ENCODE assay signal across 8 cellular contexts in the genomic region with DNA sequence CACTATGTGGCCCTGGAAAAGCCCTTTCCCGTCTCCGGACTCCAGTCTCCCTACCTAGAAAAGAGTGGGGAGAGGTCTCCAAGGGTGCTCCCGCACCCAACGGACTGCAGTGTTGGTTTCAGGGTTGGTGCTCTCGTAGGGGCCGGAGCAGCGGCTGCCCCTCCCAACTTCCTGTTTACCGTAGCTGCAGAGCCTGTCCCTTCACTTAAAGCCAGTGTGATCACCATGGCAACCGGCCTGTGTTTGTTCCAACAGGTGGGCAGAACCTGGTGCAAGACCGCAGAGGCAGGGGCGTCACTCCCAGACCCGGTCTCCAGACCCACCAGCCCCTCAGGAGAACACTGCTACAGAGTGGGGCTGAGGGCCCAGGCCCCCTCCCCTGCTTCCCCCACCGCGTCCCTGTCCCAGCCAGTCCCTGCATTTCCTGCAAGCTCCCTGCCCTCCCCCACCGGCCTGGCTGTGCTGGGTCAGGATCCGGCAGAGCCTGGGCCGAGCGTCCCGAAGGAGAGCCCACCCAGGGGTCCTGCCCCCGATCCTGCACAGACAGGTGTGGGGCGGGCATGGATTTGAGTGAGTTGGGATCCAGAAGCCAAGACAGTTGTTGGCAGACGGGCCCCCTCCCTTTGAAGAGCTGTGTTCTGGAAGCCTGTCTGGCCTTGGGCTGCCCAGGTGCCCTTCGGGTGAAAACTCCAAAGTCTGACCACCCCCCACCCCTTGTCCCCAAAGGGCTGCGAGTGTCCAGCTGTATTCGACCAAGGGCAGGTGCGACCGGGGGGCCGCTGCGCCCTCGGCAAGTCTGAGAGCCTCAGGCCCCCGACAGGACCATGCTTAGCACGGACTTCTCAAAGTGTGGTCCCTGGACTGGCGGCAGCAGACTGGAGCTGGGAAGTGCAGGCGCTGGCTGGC. TPM values are rescaled to one million over a fixed set of nuclear protein-coding genes. Genes with fewer than 3 reads are reported as not detected.
A peak's percentile ranks its signal among the peaks of the same experiment; 100 is the strongest.
DNase-seq lines count a peak whose midpoint lies in the region; TF ChIP-seq lines count a peak whose summit lies in the region.

No MANE protein-coding gene starts in this region.

- peaks cover 35% of the 10 kb centered on the region for H3K4me1 ChIP-seq in effector memory CD4-positive, alpha-beta T cell (ENCODE audit: control insufficient read depth, insufficient read depth, low read length, poor library complexity, severe bottlenecking)
- H3K4me1 ChIP-seq in mesenchymal stem cell (ENCODE audit: control insufficient read depth, insufficient read depth, low read depth, low read length): peaks cover 27% of the 10 kb centered on the region
- peaks cover 29% of the 10 kb centered on the region for H3K4me1 ChIP-seq in vagina

- WGBS in mesenchymal stem cell: 6% methylated on average over 33 of the region's 34 CpGs

- H2BK120ac ChIP-seq in mesenchymal stem cell (ENCODE audit: low read depth, low read length): peak overlapping the region; percentile 86

- TF ChIP-seq POLR2A in vagina (IDR thresholded peaks at IDR 0.05): no peak

- no peak overlapping the region for H3K9ac ChIP-seq in mesenchymal stem cell (ENCODE audit: low read length)

- peak overlapping the region; percentile 24 for H3K4me2 ChIP-seq in mesenchymal stem cell (ENCODE audit: low read length, poor library complexity, severe bottlenecking)

- peak overlapping the region; percentile 28 for H3K27ac ChIP-seq in effector memory CD4-positive, alpha-beta T cell (ENCODE audit: insufficient read depth, low read length, poor library complexity, severe bottlenecking)
- H3K27ac ChIP-seq in mesenchymal stem cell (ENCODE audit: low read length, poor library complexity, severe bottlenecking) (no peak overlapping the region), vagina (no peak overlapping the region)

- no peak overlapping the region for H2AFZ ChIP-seq in mesenchymal stem cell (ENCODE audit: low read depth, low read length)

- H4K8ac ChIP-seq in mesenchymal stem cell (ENCODE audit: low read length): peak overlapping the region; percentile 96

- peaks cover 23% of the 10 kb centered on the region for H3K27me3 ChIP-seq in effector memory CD4-positive, alpha-beta T cell (replicated peaks; ENCODE audit: control insufficient read depth, insufficient read depth, low read length, poor library complexity, severe bottlenecking)
- H3K27me3 ChIP-seq in mesenchymal stem cell (ENCODE audit: control insufficient read depth in 1 of 2, insufficient read depth in 1 of 2, low read length in 2 of 2): peaks cover 62 to 63% of the 10 kb centered on the region in 2 experiments
- H3K27me3 ChIP-seq in vagina: peaks cover 11% of the 10 kb centered on the region

- H3K18ac ChIP-seq in mesenchymal stem cell (ENCODE audit: low read depth in 1 of 2, low read length in 2 of 2): peak overlapping the region; percentile 44 to 90

- no peak overlapping the region for H3K23ac ChIP-seq in mesenchymal stem cell (ENCODE audit: low read length in 2 of 2)

- intact Hi-C loops in vagina (cut with DNase I): loop anchor here (5.0 kb wide), 1 partner anchor 245 kb away; no protein-coding TSS in a partner anchor

- peak overlapping the region; percentile 70 for H2BK15ac ChIP-seq in mesenchymal stem cell (ENCODE audit: low read depth, poor library complexity, severe bottlenecking)

- peak overlapping the region; percentile 48 for H3K4me3 ChIP-seq in effector memory CD4-positive, alpha-beta T cell (ENCODE audit: insufficient read depth, low read depth, low read length, poor library complexity, severe bottlenecking)
- H3K4me3 ChIP-seq in mesenchymal stem cell (ENCODE audit: insufficient read depth in 1 of 2, low read depth in 1 of 2, low read length in 2 of 2) (no peak overlapping the region), vagina (peak overlapping the region; percentile 18 to 35)

- H3K14ac ChIP-seq in mesenchymal stem cell (ENCODE audit: low read length in 2 of 2): no peak overlapping the region

- TF ChIP-seq CTCF in vagina (IDR thresholded peaks at IDR 0.05): no peak

- no peaks in the 10 kb centered on the region for H3K79me1 ChIP-seq in mesenchymal stem cell (replicated peaks; ENCODE audit: low read length, poor library complexity, severe bottlenecking)

- H2BK5ac ChIP-seq in mesenchymal stem cell (ENCODE audit: low read depth, low read length, poor library complexity, severe bottlenecking): no peak overlapping the region

- H2BK12ac ChIP-seq in mesenchymal stem cell (ENCODE audit: low read length in 2 of 2): peak overlapping the region; percentile 79 to 87

- peak overlapping the region; percentile 71 to 93 for H3K4ac ChIP-seq in mesenchymal stem cell (ENCODE audit: low read depth in 1 of 2, low read length in 2 of 2)

- H3K9me3 ChIP-seq in effector memory CD4-positive, alpha-beta T cell (ENCODE audit: control insufficient read depth, low read length): no peaks in the 10 kb centered on the region
- H3K9me3 ChIP-seq in mesenchymal stem cell (ENCODE audit: control insufficient read depth, low read length): no peaks in the 10 kb centered on the region
- H3K9me3 ChIP-seq in vagina: no peaks in the 10 kb centered on the region

- DNase-seq in activated T-cell treated with anti-CD3 and anti-CD28 coated beads, Interleukin-2, amount 50 U/mL, for 1 hour: peak; percentile 42
- DNase-seq in activated T-cell treated with anti-CD3 and anti-CD28 coated beads, Interleukin-2, amount 50 U/mL, for 48 hours: no peak
- DNase-seq in HuH-7.5 (ENCODE audit: low spot score) (peak; percentile 77), SW 1271 (lab: John Stamatoyannopoulos, UW) (peak; percentile 48 to 77), mesenchymal stem cell (peak; percentile 93), vagina (ENCODE audit: extremely low spot score in 2 of 2) (no peak), GF-D8 (lab: John Stamatoyannopoulos, UW) (no peak)
- DNase-seq in effector memory CD4-positive, alpha-beta T cell: peak; percentile 26 to 41 (median 26)

- H3K36me3 ChIP-seq in effector memory CD4-positive, alpha-beta T cell (ENCODE audit: control insufficient read depth, insufficient read depth, low read length): no peaks in the 10 kb centered on the region
- H3K36me3 ChIP-seq in mesenchymal stem cell (ENCODE audit: control insufficient read depth in 1 of 2, insufficient read depth in 2 of 2, low read depth in 1 of 2, low read length in 2 of 2) (peaks cover 0 to 9% of the 10 kb centered on the region in 2 experiments), vagina (no peaks in the 10 kb centered on the region)

- no peak overlapping the region for H2AK5ac ChIP-seq in mesenchymal stem cell (ENCODE audit: low read length, severe bottlenecking)

- peak overlapping the region; percentile 83 for H4K91ac ChIP-seq in mesenchymal stem cell (ENCODE audit: low read length)

RNA-seq across cellular contexts. Expression of a gene that starts 1.5 kb away (rescaled TPM):
- polyA plus RNA-seq in mesenchymal stem cell (2013, experiment 1 of 2): 3.2 TPM
- polyA plus RNA-seq in mesenchymal stem cell (2013, experiment 2 of 2): 3.6 TPM
- 4.2 TPM for total RNA-seq in vagina

RNA-seq across cellular contexts. Expression of a gene that starts 19.7 kb away (rescaled TPM):
- 43.6 TPM for polyA plus RNA-seq in mesenchymal stem cell (2013, experiment 1 of 2)
- polyA plus RNA-seq in mesenchymal stem cell (2013, experiment 2 of 2): 42.3 TPM
- total RNA-seq in vagina: 60.6 TPM

RNA-seq across cellular contexts. Expression of a gene that starts 19.8 kb away (rescaled TPM):
- polyA plus RNA-seq in mesenchymal stem cell (2013, experiment 1 of 2): 46.5 TPM
- 45.8 TPM for polyA plus RNA-seq in mesenchymal stem cell (2013, experiment 2 of 2)
- total RNA-seq in vagina: 63.3 TPM

RNA-seq across cellular contexts. Expression of a gene that starts 22.5 kb away (rescaled TPM):
- polyA plus RNA-seq in mesenchymal stem cell (2013, experiment 1 of 2): 146 TPM
- polyA plus RNA-seq in mesenchymal stem cell (2013, experiment 2 of 2): 147 TPM
- total RNA-seq in vagina: 51.3 TPM

Comparison
In these comparisons a context has a peak if more than half of its experiments do, and no peak if none do; other contexts are left out.
1. DNase-seq: peak in activated T-cell treated with anti-CD3 and anti-CD28 coated beads, Interleukin-2, amount 50 U/mL, for 1 hour (single experiment), HuH-7.5 (single experiment), SW 1271 (2 of 2), effector memory CD4-positive, alpha-beta T cell (3 of 3) and mesenchymal stem cell (single experiment); none in activated T-cell treated with anti-CD3 and anti-CD28 coated beads, Interleukin-2, amount 50 U/mL, for 48 hours (0 of 2), vagina (0 of 2) and GF-D8 (single experiment).
2. H3K4me3 ChIP-seq: peak in effector memory CD4-positive, alpha-beta T cell (single experiment) and vagina (2 of 2); none in mesenchymal stem cell (0 of 2).